8 cellular contexts compared by ENCODE assay signal in the genomic region with DNA sequence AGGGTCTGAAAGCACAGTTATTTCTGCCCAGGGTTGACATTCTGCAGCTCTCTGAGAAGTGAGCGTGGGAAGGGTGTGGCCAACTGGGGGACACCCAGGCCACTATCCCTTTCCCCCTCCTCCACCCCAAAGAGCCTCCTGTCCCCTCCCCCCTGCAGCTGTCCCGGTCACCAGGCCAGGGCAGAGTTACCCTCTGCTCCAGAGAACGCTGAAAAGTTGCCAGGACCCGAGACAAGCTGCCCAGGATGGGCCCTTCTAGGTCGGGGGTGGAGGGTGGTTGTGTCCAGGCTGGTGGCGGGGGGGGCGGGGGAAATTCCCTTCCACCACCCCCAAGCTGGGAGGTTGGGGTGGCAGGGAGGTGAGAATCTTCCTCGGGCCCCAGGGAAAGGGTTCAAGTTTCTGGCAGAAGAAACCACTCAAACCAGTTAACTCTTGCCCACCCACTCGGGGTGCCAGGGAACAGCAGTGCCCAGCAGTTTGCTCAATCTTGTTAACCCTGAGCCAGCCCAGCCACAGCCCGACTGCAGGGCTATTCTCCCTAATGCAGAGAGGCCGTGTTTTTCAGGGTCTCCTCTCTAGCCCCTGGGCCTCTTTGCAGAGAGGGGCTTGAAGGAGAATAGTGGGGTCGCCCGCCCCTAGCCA. TPM values are rescaled to one million over a fixed set of nuclear protein-coding genes. Genes with fewer than 3 reads are reported as not detected.
DNase-seq lines count a peak whose midpoint lies in the region; ATAC-seq, FAIRE-seq and TF ChIP-seq lines count a peak whose summit lies in the region.

No MANE protein-coding gene starts in this region.

- intact Hi-C loops in ascending aorta (cut with DNase I) = loop anchor here (1.0 to 5.0 kb wide), 5 partner anchors 18 to 131 kb away; a partner anchor contains a TSS
- intact Hi-C loops in kidney (cut with DNase I) = no loop called here

- H3K36me3 ChIP-seq in BLaER1 treated with 17β-estradiol and CSF1 and Interleukin-3, amounts not matched to agents 10 nM and 100 nM = peaks cover 0 to 31% (median 6%) of the 10 kb centered on the region in 11 experiments; a peak in 12 of 22 replicates
- no peaks in the 10 kb centered on the region for H3K36me3 ChIP-seq in KOPT-K1 (ENCODE audit: insufficient read depth, low read length)
- peaks cover 25 to 28% of the 10 kb centered on the region in 2 donors for H3K36me3 ChIP-seq in ascending aorta
- no peaks in the 10 kb centered on the region for H3K36me3 ChIP-seq in kidney (ENCODE audit: control insufficient read depth in 1 of 2, insufficient read depth in 2 of 2, low read length in 2 of 2)

- H3K9me3 Mint-ChIP-seq in stimulated activated naive CD8-positive, alpha-beta T cell treated with anti-CD3 and anti-CD28 coated beads, Interleukin-15, amount 100 ng/mL, for 72 hours = no peaks in the 10 kb centered on the region

- H3K4me2 ChIP-seq in BLaER1 treated with 17β-estradiol and CSF1 and Interleukin-3, amounts not matched to agents 10 nM and 100 nM = peak overlapping the region; percentile 80 to 99 (median 93)

- peak overlapping the region; percentile 77 to 88 (median 83) for H3K9ac ChIP-seq in BLaER1 treated with 17β-estradiol and CSF1 and Interleukin-3, amounts not matched to agents 10 nM and 100 nM
- peak overlapping the region; percentile 51 to 84 for H3K9ac ChIP-seq in kidney (ENCODE audit: low read length in 2 of 2)

- H3K4me3 Mint-ChIP-seq in stimulated activated naive CD8-positive, alpha-beta T cell treated with anti-CD3 and anti-CD28 coated beads, Interleukin-15, amount 100 ng/mL, for 72 hours = peak overlapping the region; percentile 83 to 93

- peak overlapping the region in 1 of 2 donors; percentile 90 for H3K27ac Mint-ChIP-seq in stimulated activated naive CD8-positive, alpha-beta T cell treated with anti-CD3 and anti-CD28 coated beads, Interleukin-15, amount 100 ng/mL, for 72 hours

- H3K4me3 ChIP-seq in BLaER1 treated with 17β-estradiol and CSF1 and Interleukin-3, amounts not matched to agents 10 nM and 100 nM = peak overlapping the region; percentile 48 to 90 (median 69)
- H3K4me3 ChIP-seq in ascending aorta = peak overlapping the region; percentile 58 to 81
- H3K4me3 ChIP-seq in kidney (ENCODE audit: low read length in 2 of 2) = peak overlapping the region; percentile 28 to 64

- peaks cover 80% of the 10 kb centered on the region for H3K4me1 Mint-ChIP-seq in stimulated activated naive CD8-positive, alpha-beta T cell treated with anti-CD3 and anti-CD28 coated beads, Interleukin-15, amount 100 ng/mL, for 72 hours

- H3K27me3 ChIP-seq in BLaER1 treated with 17β-estradiol and CSF1 and Interleukin-3, amounts not matched to agents 10 nM and 100 nM = no peaks in the 10 kb centered on the region
- no peaks in the 10 kb centered on the region for H3K27me3 ChIP-seq in ascending aorta

- TF ChIP-seq CTCF in ascending aorta (IDR thresholded peaks at IDR 0.05) (no peak), kidney (IDR thresholded peaks at IDR 0.05; ENCODE audit: borderline replicate concordance, extremely low read depth, insufficient read depth) (no peak)

- peaks cover 48 to 92% (median 77%) of the 10 kb centered on the region in 10 experiments for H3K4me1 ChIP-seq in BLaER1 treated with 17β-estradiol and CSF1 and Interleukin-3, amounts not matched to agents 10 nM and 100 nM
- H3K4me1 ChIP-seq in ascending aorta (peaks cover 15 to 30% of the 10 kb centered on the region in 2 donors), kidney (ENCODE audit: control insufficient read depth in 1 of 2, insufficient read depth in 1 of 2, low read depth in 1 of 2, low read length in 2 of 2) (peaks cover 0 to 10% of the 10 kb centered on the region in 2 donors)

- H3K9me3 ChIP-seq in BLaER1 treated with 17β-estradiol and CSF1 and Interleukin-3, amounts not matched to agents 10 nM and 100 nM (replicated peaks in 1 of 11) = no peaks in the 10 kb centered on the region
- H3K9me3 ChIP-seq in KOPT-K1 (ENCODE audit: insufficient read depth, low read length, poor library complexity, severe bottlenecking) = no peaks in the 10 kb centered on the region
- H3K9me3 ChIP-seq in ascending aorta = no peaks in the 10 kb centered on the region
- no peaks in the 10 kb centered on the region for H3K9me3 ChIP-seq in kidney (ENCODE audit: control insufficient read depth in 1 of 2, low read length in 2 of 2)

- FAIRE-seq in kidney (lab: Jason Lieb, UNC) = no peak

- peak; percentile 1 for ATAC-seq in stimulated activated naive CD8-positive, alpha-beta T cell treated with anti-CD3 and anti-CD28 coated beads, Interleukin-15, amount 100 ng/mL, for 72 hours
- ATAC-seq in GM19397 (IDR thresholded peaks at IDR 0.05; ENCODE audit: unreplicated experiment) (no peak), GM19455 (IDR thresholded peaks at IDR 0.05; ENCODE audit: unreplicated experiment) (no peak)

- H3K27ac ChIP-seq in BLaER1 treated with 17β-estradiol and CSF1 and Interleukin-3, amounts not matched to agents 10 nM and 100 nM = peak overlapping the region; percentile 49 to 93 (median 87); a peak in 21 of 22 replicates
- peak overlapping the region; percentile 96 for H3K27ac ChIP-seq in KOPT-K1 (ENCODE audit: low read depth, low read length, poor library complexity, severe bottlenecking)
- H3K27ac ChIP-seq in ascending aorta = peak overlapping the region; percentile 91 to 94
- peak overlapping the region; percentile 93 to 97 for H3K27ac ChIP-seq in kidney (ENCODE audit: low read depth in 2 of 2, low read length in 2 of 2)

- H4K20me1 ChIP-seq in BLaER1 treated with 17β-estradiol and CSF1 and Interleukin-3, amounts not matched to agents 10 nM and 100 nM = peaks cover 0 to 52% (median 0%) of the 10 kb centered on the region in 11 experiments; a peak in 8 of 22 replicates

- peak in 1 of 2 donors; percentile 71 for DNase-seq in ascending aorta (ENCODE audit: low spot score in 2 of 2)
- no peak for DNase-seq in kidney
- peak; percentile 36 to 52 for DNase-seq in stimulated activated naive CD8-positive, alpha-beta T cell treated with anti-CD3 and anti-CD28 coated beads, Interleukin-15, amount 100 ng/mL, for 72 hours
- DNase-seq in DMS153 (lab: John Stamatoyannopoulos, UW) = no peak

- no peaks in the 10 kb centered on the region for H3K27me3 Mint-ChIP-seq in stimulated activated naive CD8-positive, alpha-beta T cell treated with anti-CD3 and anti-CD28 coated beads, Interleukin-15, amount 100 ng/mL, for 72 hours

RNA-seq across cellular contexts. Expression of a gene that starts 0.6 kb away (rescaled TPM):
- total RNA-seq in ascending aorta (2,009 TPM), kidney (227 TPM)
- polyA plus RNA-seq in kidney (ENCODE audit: insufficient read depth, low read depth, low replicate concordance) = 496 TPM

RNA-seq across cellular contexts. Expression of a gene that starts 10.1 kb away (rescaled TPM):
- total RNA-seq in ascending aorta = 4.0 TPM
- total RNA-seq in kidney = 27.5 TPM
- 26.3 TPM for polyA plus RNA-seq in kidney (ENCODE audit: insufficient read depth, low read depth, low replicate concordance)

RNA-seq across cellular contexts. Expression of a gene that starts 17.5 kb away (rescaled TPM):
- 10.6 TPM for total RNA-seq in ascending aorta
- total RNA-seq in kidney = 6.3 TPM
- 29.6 TPM for polyA plus RNA-seq in kidney (ENCODE audit: insufficient read depth, low read depth, low replicate concordance)

RNA-seq across cellular contexts. Expression of a gene that starts 20.8 kb away (rescaled TPM):
- 253 TPM for total RNA-seq in ascending aorta
- 125 TPM for total RNA-seq in kidney
- 32.1 TPM for polyA plus RNA-seq in kidney (ENCODE audit: insufficient read depth, low read depth, low replicate concordance)

RNA-seq across cellular contexts. Expression of a gene that starts 36.6 kb away (rescaled TPM):
- 33.7 TPM for total RNA-seq in ascending aorta
- total RNA-seq in kidney = 12.8 TPM
- polyA plus RNA-seq in kidney (ENCODE audit: insufficient read depth, low read depth, low replicate concordance) = 2.2 TPM

Comparison
In these comparisons a context has a peak if more than half of its experiments do, and no peak if none do; other contexts are left out.
1. DNase-seq: peak in stimulated activated naive CD8-positive, alpha-beta T cell treated with anti-CD3 and anti-CD28 coated beads, Interleukin-15, amount 100 ng/mL, for 72 hours (2 of 2); none in kidney (single experiment) and DMS153 (single experiment).
2. Peak in every context shown above with its lines, with median percentiles within 50 percentile points of each other: H3K27ac ChIP-seq and H3K4me3 ChIP-seq.